Comparison of ENCODE assay signal across 16 cellular contexts in the genomic region with DNA sequence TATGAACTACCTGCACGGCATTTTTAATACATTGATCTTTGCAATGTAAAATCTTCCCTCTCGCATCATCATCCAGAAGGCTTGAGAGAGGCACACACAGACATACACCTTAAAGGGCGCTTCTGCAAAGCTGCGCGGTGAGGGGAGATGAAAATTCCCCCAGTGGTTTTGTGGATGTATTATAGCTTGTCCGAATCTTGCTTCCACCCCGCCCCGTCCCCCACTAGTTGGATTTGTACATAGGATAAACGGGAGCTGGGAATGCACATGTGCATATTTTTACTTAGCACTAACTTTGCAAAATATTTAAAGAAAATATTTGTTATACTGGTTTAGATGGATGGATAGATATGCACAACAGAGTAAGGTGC. TPM values are rescaled to one million over a fixed set of nuclear protein-coding genes. Genes with fewer than 3 reads are reported as not detected.
A peak's percentile ranks its signal among the peaks of the same experiment; 100 is the strongest.
DNase-seq lines count a peak whose midpoint lies in the region; ATAC-seq and TF ChIP-seq lines count a peak whose summit lies in the region.
"Had no signal": no experiment of that assay in that cellular context is flagged by ENCODE, and none has a peak within 500 bp of the region (broad histone marks: within the 10 kb centered on the region; RNA-seq: fewer than 3 reads in every experiment).

No MANE protein-coding gene starts in this region.

- H3K4me3 Mint-ChIP-seq in MCF 10A (ENCODE audit: unreplicated experiment), result no peak overlapping the region
- H3K4me3 Mint-ChIP-seq in stimulated activated memory B cell treated with anti-CD40 and anti-IgM and Interleukin-4, amounts not matched to agents 10 μg/mL and 1 μg/mL and 100 μg/mL, for 72 hours, result no peak overlapping the region
- H3K4me3 Mint-ChIP-seq: activated CD8-positive, alpha-beta T cell treated with anti-CD3 and anti-CD28 coated beads for 36 hours; activated T-helper 17 cell treated with anti-CD3 and anti-CD28 coated beads, Interleukin-2, amount 50 U/mL, for 72 hours had no signal

- no TSS peak for BruUV-seq in MCF 10A (replicated peaks; lab: Mats Ljungman, UMichigan)

- H3K27me3 ChIP-seq in breast epithelium (peaks cover 3 to 28% of the 10 kb centered on the region in 2 donors), iPS-20b (ENCODE audit: insufficient read depth, low read length) (peaks cover 90% of the 10 kb centered on the region)

- no peak for TF ChIP-seq POLR2A in breast epithelium (IDR thresholded peaks at IDR 0.05)

- intact Hi-C loops in breast epithelium (cut with DNase I; ENCODE audit: low total_unique reads), result loop anchor here (2.0 kb wide), 1 partner anchor 68 kb away; no protein-coding TSS in a partner anchor
- intact Hi-C loops in MCF 10A (cut with micrococcal nuclease), result no loop called here

- H3K9ac ChIP-seq in iPS-20b (ENCODE audit: low read depth, low read length), result peak overlapping the region; percentile 77; the same call in 1 of the 2 replicates

- H3K4me1 Mint-ChIP-seq in MCF 10A (ENCODE audit: insufficient read depth, unreplicated experiment), result peaks cover 5% of the 10 kb centered on the region
- H3K4me1 Mint-ChIP-seq in stimulated activated memory B cell treated with anti-CD40 and anti-IgM and Interleukin-4, amounts not matched to agents 10 μg/mL and 1 μg/mL and 100 μg/mL, for 72 hours, result peaks cover 7% of the 10 kb centered on the region
- H3K4me1 Mint-ChIP-seq: activated T-helper 17 cell treated with anti-CD3 and anti-CD28 coated beads, Interleukin-2, amount 50 U/mL, for 72 hours had no signal

- H3K9me3 Mint-ChIP-seq in MCF 10A (ENCODE audit: unreplicated experiment), result no peaks in the 10 kb centered on the region
- H3K9me3 Mint-ChIP-seq in stimulated activated memory B cell treated with anti-CD40 and anti-IgM and Interleukin-4, amounts not matched to agents 10 μg/mL and 1 μg/mL and 100 μg/mL, for 72 hours, result peaks cover 4% of the 10 kb centered on the region
- H3K9me3 Mint-ChIP-seq: activated CD8-positive, alpha-beta T cell treated with anti-CD3 and anti-CD28 coated beads for 36 hours had no signal

- H3K27ac ChIP-seq in breast epithelium (no peak overlapping the region), coronary artery (no peak overlapping the region), iPS-20b (ENCODE audit: low read length) (no peak overlapping the region), temporal lobe (ENCODE audit: low read depth, low read length) (peak overlapping the region; percentile 72)
- H3K27ac ChIP-seq: HL-60, pancreas, SK-N-MC had no signal

- POLR2A ChIA-PET in MCF 10A (lab: Yijun Ruan, JAX), result no interaction called here

- CTCF ChIA-PET in MCF 10A (lab: Yijun Ruan, JAX), result interaction anchor here (0.5 to 5.5 kb wide), 8 partner anchors 17 to 790 kb away, joined by 3 to 34 read pairs (median 4); no protein-coding TSS in a partner anchor

- TF ChIP-seq CTCF in breast epithelium (IDR thresholded peaks at IDR 0.05), result no peak
- no peak for TF ChIP-seq CTCF in MCF 10A (IDR thresholded peaks at IDR 0.05; ENCODE audit: unreplicated experiment)
- no peak for TF ChIP-seq CTCF in coronary artery (IDR thresholded peaks at IDR 0.05)

- H3K9me3 ChIP-seq in breast epithelium (no peaks in the 10 kb centered on the region), iPS-20b (ENCODE audit: insufficient read depth, low read depth, low read length) (no peaks in the 10 kb centered on the region)
- H3K9me3 ChIP-seq: pancreas had no signal

- H3K27me3 Mint-ChIP-seq in MCF 10A (ENCODE audit: insufficient read depth, unreplicated experiment), result peaks cover 48% of the 10 kb centered on the region
- H3K27me3 Mint-ChIP-seq in stimulated activated memory B cell treated with anti-CD40 and anti-IgM and Interleukin-4, amounts not matched to agents 10 μg/mL and 1 μg/mL and 100 μg/mL, for 72 hours, result peaks cover 22% of the 10 kb centered on the region

- H3K27ac Mint-ChIP-seq in MCF 10A (ENCODE audit: low read depth, unreplicated experiment), result no peak overlapping the region
- H3K27ac Mint-ChIP-seq in stimulated activated memory B cell treated with anti-CD40 and anti-IgM and Interleukin-4, amounts not matched to agents 10 μg/mL and 1 μg/mL and 100 μg/mL, for 72 hours, result no peak overlapping the region
- H3K27ac Mint-ChIP-seq: activated CD8-positive, alpha-beta T cell treated with anti-CD3 and anti-CD28 coated beads for 36 hours; activated T-helper 17 cell treated with anti-CD3 and anti-CD28 coated beads, Interleukin-2, amount 50 U/mL, for 72 hours had no signal

- no peaks in the 10 kb centered on the region for H3K36me3 Mint-ChIP-seq in MCF 10A (ENCODE audit: insufficient read depth, unreplicated experiment)
- H3K36me3 Mint-ChIP-seq in stimulated activated memory B cell treated with anti-CD40 and anti-IgM and Interleukin-4, amounts not matched to agents 10 μg/mL and 1 μg/mL and 100 μg/mL, for 72 hours, result no peaks in the 10 kb centered on the region

- ATAC-seq in stimulated activated memory B cell treated with anti-CD40 and anti-IgM and Interleukin-4, amounts not matched to agents 10 μg/mL and 1 μg/mL and 100 μg/mL, for 72 hours, result no peak
- ATAC-seq: activated CD8-positive, alpha-beta T cell treated with anti-CD3 and anti-CD28 coated beads for 36 hours; activated T-helper 17 cell treated with anti-CD3 and anti-CD28 coated beads, Interleukin-2, amount 50 U/mL, for 72 hours had no signal

- H3K36me3 ChIP-seq in breast epithelium (no peaks in the 10 kb centered on the region), iPS-20b (ENCODE audit: insufficient read depth, low read depth, low read length) (no peaks in the 10 kb centered on the region)
- H3K36me3 ChIP-seq: pancreas had no signal

- H3K4me3 ChIP-seq in breast epithelium (peak overlapping the region; percentile 17 to 72 (median 53)), coronary artery (peak overlapping the region; percentile 63), iPS-20b (ENCODE audit: low read length) (peak overlapping the region; percentile 84)
- H3K4me3 ChIP-seq: SK-N-MC had no signal

- DNase-seq in breast epithelium (ENCODE audit: low spot score in 2 of 2) (no peak), MCF 10A (ENCODE audit: unreplicated experiment) (no peak), coronary artery (ENCODE audit: low spot score) (no peak), HT-29 (ENCODE audit: low spot score) (no peak), NCI-H187 treated with DMSO at 0.1 percent for 48 hours (lab: John Stamatoyannopoulos, UW) (no peak)
- DNase-seq: activated CD8-positive, alpha-beta T cell treated with anti-CD3 and anti-CD28 coated beads for 36 hours; NCI-H1694 treated with DMSO at 0.1 percent for 48 hours had no signal

- peaks cover 0 to 7% of the 10 kb centered on the region in 2 donors for H3K4me1 ChIP-seq in breast epithelium
- peaks cover 3% of the 10 kb centered on the region; the same call in 1 of the 2 replicates for H3K4me1 ChIP-seq in iPS-20b (ENCODE audit: insufficient read depth, low read length)
- H3K4me1 ChIP-seq: pancreas had no signal

RNA-seq across cellular contexts. Expression of gene ASTN1, which starts 0.5 kb away (rescaled TPM):
- 1 to 10 TPM in 1 of 3 donors, under 1 TPM in 2; 0.16 to 1.5 (median 0.33) TPM for total RNA-seq in breast epithelium
- not detected in 2 replicates for total RNA-seq in MCF 10A (2022)
- 72.5 TPM for total RNA-seq in temporal lobe
- not detected in 2 replicates for total RNA-seq in HT-29 (2014; rRNA removed; shearing (Covaris generic))
- total RNA-seq: activated CD8-positive, alpha-beta T cell treated with anti-CD3 and anti-CD28 coated beads for 36 hours; activated T-helper 17 cell treated with anti-CD3 and anti-CD28 coated beads, Interleukin-2, amount 50 U/mL, for 72 hours; dermis microvascular lymphatic vessel endothelial cell; mononuclear cell had no signal

RNA-seq across cellular contexts. Expression of gene BRINP2, which starts 5.7 kb away (rescaled TPM):
- total RNA-seq in breast epithelium, result 1 to 10 TPM in 2 of 3 donors, under 1 TPM in 1; 0.48 to 2.9 (median 1.5) TPM
- not detected in 2 replicates for total RNA-seq in MCF 10A (2022)
- total RNA-seq in temporal lobe, result 17.0 TPM
- not detected in 2 replicates for total RNA-seq in HT-29 (2014; rRNA removed; shearing (Covaris generic))
- total RNA-seq: activated CD8-positive, alpha-beta T cell treated with anti-CD3 and anti-CD28 coated beads for 36 hours; activated T-helper 17 cell treated with anti-CD3 and anti-CD28 coated beads, Interleukin-2, amount 50 U/mL, for 72 hours; dermis microvascular lymphatic vessel endothelial cell; mononuclear cell had no signal

Comparison
In these comparisons a context has a peak if more than half of its experiments do, and no peak if none do; other contexts are left out.
1. RNA of gene ASTN1, which starts 0.5 kb away (total RNA-seq): 72.5 TPM in temporal lobe (single experiment); 0.16 to 1.5 TPM in breast epithelium, not detected in MCF 10A and not detected in HT-29; every median in the first group is over 10 times any median in the second.
2. Peak in every context shown above with its lines, with median percentiles within 50 percentile points of each other: H3K4me3 ChIP-seq.